Comparison of ENCODE assay signal across 9 cellular contexts in the genomic region with DNA sequence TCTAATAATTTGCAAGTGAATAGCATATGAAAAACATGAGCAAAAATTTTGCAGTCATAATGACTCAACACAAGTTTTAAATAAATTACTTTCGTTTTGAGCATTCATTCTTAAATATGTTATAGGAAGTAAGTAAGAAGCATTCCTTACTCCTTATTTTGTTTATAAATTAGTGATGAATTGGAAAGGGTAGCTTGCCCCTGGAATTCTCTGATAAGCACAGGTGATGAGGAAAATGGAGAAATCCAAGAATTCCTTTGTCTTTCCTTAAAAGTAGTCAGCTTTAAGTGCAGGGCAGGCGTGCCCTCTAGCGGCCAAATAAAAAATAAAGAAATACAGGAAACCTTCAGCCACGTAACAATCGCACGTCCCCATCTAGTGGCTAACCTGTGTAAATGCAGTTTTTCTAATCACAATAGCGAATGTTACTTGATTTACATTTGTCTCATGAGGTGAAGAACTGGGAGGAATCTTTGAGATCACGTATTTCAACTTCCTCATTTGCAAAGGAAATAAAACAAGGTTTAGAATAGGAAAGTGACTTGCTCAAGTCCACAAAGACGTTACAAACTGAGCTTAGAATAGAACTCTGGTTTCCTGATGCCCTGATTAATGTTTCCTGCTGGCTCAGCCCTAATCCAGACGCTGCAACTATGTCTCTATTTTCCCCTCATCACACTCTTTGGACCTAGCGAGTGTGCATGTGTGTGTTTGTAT. TPM values are rescaled to one million over a fixed set of nuclear protein-coding genes. Genes with fewer than 3 reads are reported as not detected.
DNase-seq lines count a peak whose midpoint lies in the region; ATAC-seq and TF ChIP-seq lines count a peak whose summit lies in the region.
"Had no signal": no experiment of that assay in that cellular context is flagged by ENCODE, and none has a peak within 500 bp of the region (broad histone marks: within the 10 kb centered on the region; RNA-seq: fewer than 3 reads in every experiment).

No MANE protein-coding gene starts in this region.

- H3K36me3 Mint-ChIP-seq in activated CD4-positive, alpha-beta T cell treated with anti-CD3 and anti-CD28 coated beads, Interleukin-2, amount 10 ng/mL, durations not matched to agents 24 days and 14 days (ENCODE audit: low read depth), result no peaks in the 10 kb centered on the region
- H3K36me3 Mint-ChIP-seq in endothelial cell (ENCODE audit: low read depth, unreplicated experiment), result peaks cover 4% of the 10 kb centered on the region
- H3K36me3 Mint-ChIP-seq in naive thymus-derived CD8-positive, alpha-beta T cell, result no peaks in the 10 kb centered on the region

- ATAC-seq in GM19395 (IDR thresholded peaks at IDR 0.05; ENCODE audit: unreplicated experiment) (peak; percentile 93), HG03460 (IDR thresholded peaks at IDR 0.05; ENCODE audit: unreplicated experiment) (peak; percentile 80)
- ATAC-seq in naive thymus-derived CD8-positive, alpha-beta T cell, result peak; percentile 91 to 94

- DNase-seq in Ammon's horn (ENCODE audit: low spot score) (peak; percentile 92), endothelial cell (ENCODE audit: low spot score) (peak; percentile 81), superior temporal gyrus (ENCODE audit: extremely low spot score) (peak; percentile 95), caudate nucleus (lab: John Stamatoyannopoulos, UW) (no peak)
- DNase-seq in activated CD4-positive, alpha-beta T cell treated with anti-CD3 and anti-CD28 coated beads, Interleukin-2, amount 10 ng/mL, durations not matched to agents 24 days and 14 days, result peak; percentile 88
- DNase-seq in naive thymus-derived CD8-positive, alpha-beta T cell, result peak; percentile 10 to 87 (median 62)

- H3K27ac ChIP-seq in caudate nucleus (ENCODE audit: low read depth, low read length), result no peak overlapping the region
- H3K27ac ChIP-seq: SK-N-MC had no signal

- H3K27ac Mint-ChIP-seq in activated CD4-positive, alpha-beta T cell treated with anti-CD3 and anti-CD28 coated beads, Interleukin-2, amount 10 ng/mL, durations not matched to agents 24 days and 14 days, result peak overlapping the region; percentile 13
- H3K27ac Mint-ChIP-seq in endothelial cell (ENCODE audit: unreplicated experiment), result no peak overlapping the region
- peak overlapping the region; percentile 29 to 90 (median 74) for H3K27ac Mint-ChIP-seq in naive thymus-derived CD8-positive, alpha-beta T cell

- TF ChIP-seq CTCF in endothelial cell (IDR thresholded peaks at IDR 0.05; ENCODE audit: unreplicated experiment), result peak; percentile 100

- POLR2A ChIA-PET in naive thymus-derived CD8-positive, alpha-beta T cell (lab: Charles Lee), result interaction anchor here (0.7 to 1.5 kb wide), 4 partner anchors 89 to 216 kb away, joined by 3 to 5 read pairs (median 3); a partner anchor contains a TSS

- peaks cover 30% of the 10 kb centered on the region for H3K27me3 Mint-ChIP-seq in activated CD4-positive, alpha-beta T cell treated with anti-CD3 and anti-CD28 coated beads, Interleukin-2, amount 10 ng/mL, durations not matched to agents 24 days and 14 days
- H3K27me3 Mint-ChIP-seq in endothelial cell (ENCODE audit: unreplicated experiment), result peaks cover 2% of the 10 kb centered on the region
- peaks cover 0 to 10% (median 6%) of the 10 kb centered on the region in 5 donors for H3K27me3 Mint-ChIP-seq in naive thymus-derived CD8-positive, alpha-beta T cell

- intact Hi-C loops in activated CD4-positive, alpha-beta T cell treated with anti-CD3 and anti-CD28 coated beads, Interleukin-2, amount 10 ng/mL, durations not matched to agents 24 days and 14 days (cut with micrococcal nuclease), result loop anchor here (5.0 kb wide), 3 partner anchors 93 to 313 kb away; no protein-coding TSS in a partner anchor

- H3K9me3 Mint-ChIP-seq in activated CD4-positive, alpha-beta T cell treated with anti-CD3 and anti-CD28 coated beads, Interleukin-2, amount 10 ng/mL, durations not matched to agents 24 days and 14 days, result no peaks in the 10 kb centered on the region
- H3K9me3 Mint-ChIP-seq in endothelial cell (ENCODE audit: unreplicated experiment), result no peaks in the 10 kb centered on the region
- H3K9me3 Mint-ChIP-seq in naive thymus-derived CD8-positive, alpha-beta T cell, result no peaks in the 10 kb centered on the region

- peaks cover 9% of the 10 kb centered on the region for H3K4me1 Mint-ChIP-seq in activated CD4-positive, alpha-beta T cell treated with anti-CD3 and anti-CD28 coated beads, Interleukin-2, amount 10 ng/mL, durations not matched to agents 24 days and 14 days
- peaks cover 4% of the 10 kb centered on the region for H3K4me1 Mint-ChIP-seq in endothelial cell (ENCODE audit: unreplicated experiment)
- H3K4me1 Mint-ChIP-seq in naive thymus-derived CD8-positive, alpha-beta T cell, result peaks cover 7 to 16% (median 15%) of the 10 kb centered on the region in 4 donors

- peak overlapping the region; percentile 28 for H3K4me3 Mint-ChIP-seq in activated CD4-positive, alpha-beta T cell treated with anti-CD3 and anti-CD28 coated beads, Interleukin-2, amount 10 ng/mL, durations not matched to agents 24 days and 14 days
- H3K4me3 Mint-ChIP-seq in endothelial cell (ENCODE audit: unreplicated experiment), result no peak overlapping the region
- H3K4me3 Mint-ChIP-seq in naive thymus-derived CD8-positive, alpha-beta T cell, result peak overlapping the region; percentile 65 to 87 (median 84)

RNA-seq across cellular contexts. Expression of a gene that starts 47.2 kb away (rescaled TPM):
- 38.6 and 41.7 TPM in 2 replicates for total RNA-seq in activated CD4-positive, alpha-beta T cell treated with anti-CD3 and anti-CD28 coated beads, Interleukin-2, amount 10 ng/mL, durations not matched to agents 24 days and 14 days
- 29.3 TPM for total RNA-seq in endothelial cell (ENCODE audit: unreplicated experiment)
- 10 to 100 TPM; 47.6 to 48.5 TPM for total RNA-seq in naive thymus-derived CD8-positive, alpha-beta T cell
- polyA plus RNA-seq in naive thymus-derived CD8-positive, alpha-beta T cell, result 10 to 100 TPM; 22.5 to 25.1 (median 23.4) TPM

Comparison
In these comparisons a context has a peak if more than half of its experiments do, and no peak if none do; other contexts are left out.
1. DNase-seq: peak in Ammon's horn (single experiment), activated CD4-positive, alpha-beta T cell treated with anti-CD3 and anti-CD28 coated beads, Interleukin-2, amount 10 ng/mL, durations not matched to agents 24 days and 14 days (single experiment), endothelial cell (single experiment), naive thymus-derived CD8-positive, alpha-beta T cell (10 of 10) and superior temporal gyrus (single experiment); none in caudate nucleus (0 of 61).
2. Peak in every context shown above with its lines, with median percentiles within 50 percentile points of each other: ATAC-seq.